ENCODE assay signal across 11 cellular contexts in genomic region chr7:25860206-25860881, GRCh38.
DNase-seq lines count a peak whose midpoint lies in the region; ATAC-seq and TF ChIP-seq lines count a peak whose summit lies in the region.
"Had no signal": no experiment of that assay in that cellular context is flagged by ENCODE, and none has a peak within 500 bp of the region (broad histone marks: within the 10 kb centered on the region; RNA-seq: fewer than 3 reads in every experiment).

No MANE protein-coding gene starts in this region.

- DNase-seq in activated T-cell treated with anti-CD3 and anti-CD28 coated beads, Interleukin-2, amount 50 U/mL, for 24 hours: peak; percentile 37
- DNase-seq in activated T-cell treated with anti-CD3 and anti-CD28 coated beads, Interleukin-2, amount 50 U/mL, for 4 hours: no peak
- peak; percentile 77 for DNase-seq in NCI-H1092 (lab: John Stamatoyannopoulos, UW)
- DNase-seq in central memory CD8-positive, alpha-beta T cell (ENCODE audit: low spot score in 2 of 2): no peak
- no peak for DNase-seq in progenitor cell of endocrine pancreas (ENCODE audit: low spot score, unreplicated experiment)
- no peak for DNase-seq in HUDEP-2 (lab: John Stamatoyannopoulos, UW; ENCODE audit: unreplicated experiment in 76 of 76)
- no peak for DNase-seq in esophagus muscularis mucosa (ENCODE audit: extremely low spot score)
- DNase-seq: amniotic stem cell, lower lobe of right lung, sigmoid colon had no signal

- no peak overlapping the region for H3K27ac ChIP-seq in esophagus muscularis mucosa (replicated peaks in 1 of 4)
- H3K27ac ChIP-seq: lower lobe of right lung, sigmoid colon had no signal

- ATAC-seq in activated T-cell treated with anti-CD3 and anti-CD28 coated beads, Interleukin-2, amount 50 U/mL, for 4 hours: no peak
- no peak for ATAC-seq in central memory CD8-positive, alpha-beta T cell (replicated peaks; ENCODE audit: extremely low read depth, poor library complexity, severe bottlenecking)
- ATAC-seq in GM18867 (IDR thresholded peaks at IDR 0.05; ENCODE audit: unreplicated experiment): no peak
- ATAC-seq: lower lobe of right lung had no signal

- TF ChIP-seq EP300 in esophagus muscularis mucosa (IDR thresholded peaks at IDR 0.05): no peak

- intact Hi-C loops in esophagus muscularis mucosa (cut with DNase I): loop anchor here (5.0 kb wide), 1 partner anchor 1297 kb away; the partner anchor contains the start of gene HOXA7

- peaks cover 15% of the 10 kb centered on the region for H3K9me3 Mint-ChIP-seq in activated T-cell treated with anti-CD3 and anti-CD28 coated beads, Interleukin-2, amount 50 U/mL, for 24 hours
- H3K9me3 Mint-ChIP-seq in activated T-cell treated with anti-CD3 and anti-CD28 coated beads, Interleukin-2, amount 50 U/mL, for 4 hours: peaks cover 14% of the 10 kb centered on the region
- H3K9me3 Mint-ChIP-seq in central memory CD8-positive, alpha-beta T cell: peaks cover 5% of the 10 kb centered on the region
- no peaks in the 10 kb centered on the region for H3K9me3 Mint-ChIP-seq in progenitor cell of endocrine pancreas (ENCODE audit: low read depth)

- no peak for TF ChIP-seq POLR2A in esophagus muscularis mucosa (IDR thresholded peaks at IDR 0.05; ENCODE audit: low read depth)

- peaks cover 4 to 100% (median 86%) of the 10 kb centered on the region in 4 donors for H3K27me3 ChIP-seq in esophagus muscularis mucosa

- peaks cover 7 to 29% (median 23%) of the 10 kb centered on the region in 4 donors for H3K4me1 ChIP-seq in esophagus muscularis mucosa

- H3K27ac Mint-ChIP-seq in activated T-cell treated with anti-CD3 and anti-CD28 coated beads, Interleukin-2, amount 50 U/mL, for 24 hours: peak overlapping the region; percentile 20
- H3K27ac Mint-ChIP-seq in central memory CD8-positive, alpha-beta T cell (ENCODE audit: low read depth): no peak overlapping the region
- H3K27ac Mint-ChIP-seq in progenitor cell of endocrine pancreas: peak overlapping the region; percentile 79

- WGBS in esophagus muscularis mucosa: 25% methylated on average over 27 of the region's 30 CpGs

- peaks cover 6% of the 10 kb centered on the region for H3K27me3 Mint-ChIP-seq in activated T-cell treated with anti-CD3 and anti-CD28 coated beads, Interleukin-2, amount 50 U/mL, for 24 hours
- peaks cover 60% of the 10 kb centered on the region for H3K27me3 Mint-ChIP-seq in activated T-cell treated with anti-CD3 and anti-CD28 coated beads, Interleukin-2, amount 50 U/mL, for 4 hours (ENCODE audit: low read depth)
- H3K27me3 Mint-ChIP-seq in central memory CD8-positive, alpha-beta T cell: no peaks in the 10 kb centered on the region
- peaks cover 21% of the 10 kb centered on the region for H3K27me3 Mint-ChIP-seq in progenitor cell of endocrine pancreas

- TF ChIP-seq CTCF in progenitor cell of endocrine pancreas (IDR thresholded peaks at IDR 0.05; ENCODE audit: unreplicated experiment) (no peak), esophagus muscularis mucosa (IDR thresholded peaks at IDR 0.05) (no peak)

- H3K36me3 ChIP-seq in esophagus muscularis mucosa: no peaks in the 10 kb centered on the region
- H3K36me3 ChIP-seq: lower lobe of right lung, sigmoid colon had no signal

- no peak overlapping the region for H3K4me3 Mint-ChIP-seq in activated T-cell treated with anti-CD3 and anti-CD28 coated beads, Interleukin-2, amount 50 U/mL, for 24 hours
- H3K4me3 Mint-ChIP-seq in activated T-cell treated with anti-CD3 and anti-CD28 coated beads, Interleukin-2, amount 50 U/mL, for 4 hours: no peak overlapping the region
- H3K4me3 Mint-ChIP-seq in central memory CD8-positive, alpha-beta T cell: peak overlapping the region; percentile 15
- no peak overlapping the region for H3K4me3 Mint-ChIP-seq in progenitor cell of endocrine pancreas (ENCODE audit: low read depth)

- H3K4me3 ChIP-seq in esophagus muscularis mucosa: no peak overlapping the region
- H3K4me3 ChIP-seq: lower lobe of right lung, sigmoid colon had no signal

- peaks cover 27% of the 10 kb centered on the region for H3K4me1 Mint-ChIP-seq in activated T-cell treated with anti-CD3 and anti-CD28 coated beads, Interleukin-2, amount 50 U/mL, for 24 hours (ENCODE audit: low read depth)
- H3K4me1 Mint-ChIP-seq in activated T-cell treated with anti-CD3 and anti-CD28 coated beads, Interleukin-2, amount 50 U/mL, for 4 hours (ENCODE audit: low read depth): peaks cover 16% of the 10 kb centered on the region
- peaks cover 13% of the 10 kb centered on the region for H3K4me1 Mint-ChIP-seq in central memory CD8-positive, alpha-beta T cell
- peaks cover 7% of the 10 kb centered on the region for H3K4me1 Mint-ChIP-seq in progenitor cell of endocrine pancreas (ENCODE audit: low read depth)

- H3K36me3 Mint-ChIP-seq in activated T-cell treated with anti-CD3 and anti-CD28 coated beads, Interleukin-2, amount 50 U/mL, for 24 hours (ENCODE audit: low read depth): no peaks in the 10 kb centered on the region
- H3K36me3 Mint-ChIP-seq in activated T-cell treated with anti-CD3 and anti-CD28 coated beads, Interleukin-2, amount 50 U/mL, for 4 hours (ENCODE audit: insufficient read depth): no peaks in the 10 kb centered on the region
- H3K36me3 Mint-ChIP-seq in central memory CD8-positive, alpha-beta T cell (ENCODE audit: insufficient read depth): peaks cover 37% of the 10 kb centered on the region
- H3K36me3 Mint-ChIP-seq in progenitor cell of endocrine pancreas (ENCODE audit: insufficient read depth): no peaks in the 10 kb centered on the region

- no peaks in the 10 kb centered on the region for H3K9me3 ChIP-seq in esophagus muscularis mucosa
- H3K9me3 ChIP-seq: lower lobe of right lung had no signal

Comparison
In these comparisons a context has a peak if more than half of its experiments do, and no peak if none do; other contexts are left out.
1. DNase-seq: peak in activated T-cell treated with anti-CD3 and anti-CD28 coated beads, Interleukin-2, amount 50 U/mL, for 24 hours (single experiment) and NCI-H1092 (single experiment); none in activated T-cell treated with anti-CD3 and anti-CD28 coated beads, Interleukin-2, amount 50 U/mL, for 4 hours (single experiment), central memory CD8-positive, alpha-beta T cell (0 of 2), progenitor cell of endocrine pancreas (single experiment), HUDEP-2 (0 of 76) and esophagus muscularis mucosa (single experiment).